ENCODE assay signal across 10 cellular contexts in genomic region chr5:40224421-40224820, GRCh38.
DNase-seq lines count a peak whose midpoint lies in the region; ATAC-seq and TF ChIP-seq lines count a peak whose summit lies in the region.
"Had no signal": no experiment of that assay in that cellular context is flagged by ENCODE, and none has a peak within 500 bp of the region (broad histone marks: within the 10 kb centered on the region; RNA-seq: fewer than 3 reads in every experiment).

No MANE protein-coding gene starts in this region.

- H3K4me1 Mint-ChIP-seq in activated CD4-positive, alpha-beta T cell treated with anti-CD3 and anti-CD28 coated beads, Interleukin-2, amount 10 ng/mL, durations not matched to agents 7 days and 5 days = peaks cover 27% of the 10 kb centered on the region
- H3K4me1 Mint-ChIP-seq in activated T-helper 1 cell treated with anti-CD3 and anti-CD28 coated beads, Interleukin-12 subunit alpha, Interleukin-12 subunit beta, Interleukin-2, Interleukin-4 antibody, amounts not matched to agents 30 ng/mL and 10 ng/mL and 1 ng/mL, durations not matched to agents 14 hours and 24 hours and 36 hours (ENCODE audit: low read depth) = peaks cover 67% of the 10 kb centered on the region

- WGBS in smooth muscle cell (ENCODE audit: low lambda C conversion rate) = 86% methylated on average over 2 of the region's 2 CpGs

- POLR2A ChIA-PET in activated CD4-positive, alpha-beta T cell treated with anti-CD3 and anti-CD28 coated beads, Interleukin-2, amount 10 ng/mL, durations not matched to agents 7 days and 5 days (lab: Charles Lee) = no interaction called here

- DNase-seq in activated CD4-positive, alpha-beta T cell treated with anti-CD3 and anti-CD28 coated beads, Interleukin-2, amount 10 ng/mL, durations not matched to agents 7 days and 5 days = no peak
- no peak for DNase-seq in activated CD4-positive, alpha-beta T cell treated with anti-CD3 and anti-CD28 coated beads for 48 hours
- no peak for DNase-seq in activated T-helper 1 cell treated with anti-CD3 and anti-CD28 coated beads, Interleukin-12 subunit alpha, Interleukin-12 subunit beta, Interleukin-2, Interleukin-4 antibody, amounts not matched to agents 30 ng/mL and 10 ng/mL and 1 ng/mL, durations not matched to agents 14 hours and 24 hours and 36 hours (ENCODE audit: low spot score)
- DNase-seq in smooth muscle cell (lab: John Stamatoyannopoulos, UW; ENCODE audit: unreplicated experiment) (no peak), NCI-H2196 treated with DMSO at 0.1 percent for 48 hours (lab: John Stamatoyannopoulos, UW; ENCODE audit: unreplicated experiment) (no peak), inferior parietal cortex (ENCODE audit: extremely low spot score) (no peak), DMS 273 treated with DMSO at 0.1 percent for 48 hours (lab: John Stamatoyannopoulos, UW) (no peak)
- DNase-seq: effector CD8-positive, alpha-beta T cell; NCI-H510A had no signal

- ATAC-seq in HG02759 (IDR thresholded peaks at IDR 0.05; ENCODE audit: unreplicated experiment) = peak; percentile 27

- H3K4me2 ChIP-seq in smooth muscle cell = no peak overlapping the region

- no peaks in the 10 kb centered on the region for H3K27me3 ChIP-seq in smooth muscle cell (ENCODE audit: low read depth)

- no peak for TF ChIP-seq CTCF in smooth muscle cell (IDR thresholded peaks at IDR 0.05; ENCODE audit: borderline replicate concordance, insufficient read depth, poor library complexity, severe bottlenecking)

- peak overlapping the region; percentile 32 for H3K27ac Mint-ChIP-seq in activated CD4-positive, alpha-beta T cell treated with anti-CD3 and anti-CD28 coated beads, Interleukin-2, amount 10 ng/mL, durations not matched to agents 7 days and 5 days
- H3K27ac Mint-ChIP-seq in activated T-helper 1 cell treated with anti-CD3 and anti-CD28 coated beads, Interleukin-12 subunit alpha, Interleukin-12 subunit beta, Interleukin-2, Interleukin-4 antibody, amounts not matched to agents 30 ng/mL and 10 ng/mL and 1 ng/mL, durations not matched to agents 14 hours and 24 hours and 36 hours = peak overlapping the region; percentile 91

- no peak overlapping the region for H3K4me3 ChIP-seq in smooth muscle cell

- H4K20me1 ChIP-seq in smooth muscle cell (ENCODE audit: low read depth) = no peaks in the 10 kb centered on the region

- H3K9ac ChIP-seq in smooth muscle cell (ENCODE audit: low read depth) = no peak overlapping the region

- H3F3A ChIP-seq in smooth muscle cell (ENCODE audit: low read depth) = no peaks in the 10 kb centered on the region

- peak overlapping the region; percentile 0 for H3K4me3 Mint-ChIP-seq in activated CD4-positive, alpha-beta T cell treated with anti-CD3 and anti-CD28 coated beads, Interleukin-2, amount 10 ng/mL, durations not matched to agents 7 days and 5 days
- peak overlapping the region; percentile 66 for H3K4me3 Mint-ChIP-seq in activated T-helper 1 cell treated with anti-CD3 and anti-CD28 coated beads, Interleukin-12 subunit alpha, Interleukin-12 subunit beta, Interleukin-2, Interleukin-4 antibody, amounts not matched to agents 30 ng/mL and 10 ng/mL and 1 ng/mL, durations not matched to agents 14 hours and 24 hours and 36 hours

- H3K79me2 ChIP-seq in smooth muscle cell (ENCODE audit: low read depth) = no peaks in the 10 kb centered on the region

- no peaks in the 10 kb centered on the region for H3K27me3 Mint-ChIP-seq in activated CD4-positive, alpha-beta T cell treated with anti-CD3 and anti-CD28 coated beads, Interleukin-2, amount 10 ng/mL, durations not matched to agents 7 days and 5 days
- no peaks in the 10 kb centered on the region for H3K27me3 Mint-ChIP-seq in activated T-helper 1 cell treated with anti-CD3 and anti-CD28 coated beads, Interleukin-12 subunit alpha, Interleukin-12 subunit beta, Interleukin-2, Interleukin-4 antibody, amounts not matched to agents 30 ng/mL and 10 ng/mL and 1 ng/mL, durations not matched to agents 14 hours and 24 hours and 36 hours (ENCODE audit: insufficient read depth)

- H3K9me3 ChIP-seq in smooth muscle cell (replicated peaks; ENCODE audit: low read depth) = no peaks in the 10 kb centered on the region

- no peak overlapping the region for H2AFZ ChIP-seq in smooth muscle cell (ENCODE audit: low read depth)

- H3K36me3 Mint-ChIP-seq in activated CD4-positive, alpha-beta T cell treated with anti-CD3 and anti-CD28 coated beads, Interleukin-2, amount 10 ng/mL, durations not matched to agents 7 days and 5 days (ENCODE audit: low read depth) = peaks cover 2% of the 10 kb centered on the region
- peaks cover 9% of the 10 kb centered on the region for H3K36me3 Mint-ChIP-seq in activated T-helper 1 cell treated with anti-CD3 and anti-CD28 coated beads, Interleukin-12 subunit alpha, Interleukin-12 subunit beta, Interleukin-2, Interleukin-4 antibody, amounts not matched to agents 30 ng/mL and 10 ng/mL and 1 ng/mL, durations not matched to agents 14 hours and 24 hours and 36 hours (ENCODE audit: low read depth)

- H3K36me3 ChIP-seq in smooth muscle cell (ENCODE audit: low read depth) = no peaks in the 10 kb centered on the region

- H3K9me3 Mint-ChIP-seq in activated CD4-positive, alpha-beta T cell treated with anti-CD3 and anti-CD28 coated beads, Interleukin-2, amount 10 ng/mL, durations not matched to agents 7 days and 5 days = peaks cover 14% of the 10 kb centered on the region
- peaks cover 11% of the 10 kb centered on the region for H3K9me3 Mint-ChIP-seq in activated T-helper 1 cell treated with anti-CD3 and anti-CD28 coated beads, Interleukin-12 subunit alpha, Interleukin-12 subunit beta, Interleukin-2, Interleukin-4 antibody, amounts not matched to agents 30 ng/mL and 10 ng/mL and 1 ng/mL, durations not matched to agents 14 hours and 24 hours and 36 hours

- peak overlapping the region; percentile 53 for H3K27ac ChIP-seq in smooth muscle cell (ENCODE audit: low read depth)

- CTCF ChIA-PET in activated CD4-positive, alpha-beta T cell treated with anti-CD3 and anti-CD28 coated beads, Interleukin-2, amount 10 ng/mL, durations not matched to agents 7 days and 5 days (lab: Charles Lee) = interaction anchor here (1.0 to 2.2 kb wide), 4 partner anchors 13 to 19 kb away, joined by 3 to 5 read pairs (median 4); no protein-coding TSS in a partner anchor

- no peaks in the 10 kb centered on the region for H3K4me1 ChIP-seq in smooth muscle cell (ENCODE audit: low read depth)

- intact Hi-C loops in activated T-helper 1 cell treated with anti-CD3 and anti-CD28 coated beads, Interleukin-12 subunit alpha, Interleukin-12 subunit beta, Interleukin-2, Interleukin-4 antibody, amounts not matched to agents 30 ng/mL and 10 ng/mL and 1 ng/mL, durations not matched to agents 14 hours and 24 hours and 36 hours (cut with micrococcal nuclease) = loop anchor here (1.0 to 10.0 kb wide), 21 partner anchors 16 to 1060 kb away; partner anchors contain the start of genes PRKAA1 and RPL37
